ENCODE assay signal across 16 cellular contexts in the genomic region with DNA sequence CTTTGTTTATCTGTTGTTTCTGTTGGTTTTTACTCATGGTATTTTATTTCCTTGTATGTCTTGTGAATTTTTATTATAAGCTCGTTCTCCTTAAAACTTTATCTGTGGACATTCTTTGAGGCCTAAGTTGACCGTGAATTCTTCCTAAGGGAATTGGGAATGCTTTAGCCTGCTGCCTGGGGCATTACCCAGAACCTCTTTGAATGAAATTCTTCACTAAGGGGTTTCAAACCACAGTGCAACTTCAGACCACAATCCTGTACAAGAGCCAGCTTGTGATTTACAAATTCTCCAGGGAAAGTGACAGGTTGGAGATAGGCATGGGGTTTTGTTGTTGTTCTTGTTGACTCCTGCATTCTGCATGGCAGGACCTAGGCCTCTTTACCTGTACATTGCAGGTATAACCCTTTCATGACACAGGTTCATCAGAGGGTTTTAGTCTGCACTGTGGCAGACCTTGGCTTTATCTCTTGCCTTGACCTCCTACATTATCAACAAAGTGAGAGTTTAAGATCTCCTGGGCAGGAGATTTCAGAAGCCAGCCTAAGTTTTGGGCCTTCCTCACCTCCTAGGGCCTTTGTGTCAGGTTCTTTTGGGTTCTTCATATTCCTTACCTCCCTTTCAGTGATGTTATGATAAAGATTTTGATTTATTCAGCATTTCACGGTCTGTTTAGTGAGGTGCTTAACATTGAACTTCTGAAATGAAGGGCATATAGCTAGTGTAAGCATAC.
A peak's percentile ranks its signal among the peaks of the same experiment; 100 is the strongest.
DNase-seq lines count a peak whose midpoint lies in the region; FAIRE-seq and TF ChIP-seq lines count a peak whose summit lies in the region.
"Had no signal": no experiment of that assay in that cellular context is flagged by ENCODE, and none has a peak within 500 bp of the region (broad histone marks: within the 10 kb centered on the region; RNA-seq: fewer than 3 reads in every experiment).

No MANE protein-coding gene starts in this region.

- no peak for TF ChIP-seq CTCF in 22Rv1 (IDR thresholded peaks at IDR 0.05)

- H3K4me3 ChIP-seq in H7 (ENCODE audit: insufficient read depth, low read depth, low read length), result no peak overlapping the region

- TF ChIP-seq POLR2A in GM12892 (IDR thresholded peaks at IDR 0.05; ENCODE audit: low read depth, low read length), result no peak

- peak overlapping the region; percentile 17; the same call in 1 of the 2 replicates for H3K27ac ChIP-seq in 22Rv1
- H3K27ac ChIP-seq: C4-2B had no signal

- DNase-seq in M059J (ENCODE audit: low read depth) (peak; percentile 67), amniotic epithelial cell (ENCODE audit: low read depth) (peak; percentile 69), iPS-NIHi7 (ENCODE audit: extremely low spot score) (peak; percentile 3), NCI-H82 (lab: John Stamatoyannopoulos, UW) (no peak), H7 (no peak), GM12892 (ENCODE audit: insufficient read length) (no peak)
- no peak for DNase-seq in activated CD4-positive, alpha-beta T cell treated with anti-CD3 and anti-CD28 coated beads for 48 hours
- DNase-seq: BE2C; CD4-positive, alpha-beta memory T cell; DMS153; DMS79 treated with DMSO at 0.1 percent for 48 hours; GDM1 had no signal

- H3K36me3 ChIP-seq in H7 (replicated peaks; ENCODE audit: control insufficient read depth, insufficient read depth, low read length), result no peaks in the 10 kb centered on the region
- H3K36me3 ChIP-seq: BE2C had no signal

- H3K27me3 ChIP-seq in H7 (ENCODE audit: control insufficient read depth, insufficient read depth, low read length), result no peaks in the 10 kb centered on the region
- H3K27me3 ChIP-seq: BE2C had no signal

- no peak for FAIRE-seq in GM12892 (lab: Jason Lieb, UNC)
- FAIRE-seq: A204.1, GM19239 had no signal

Comparison
In these comparisons a context has a peak if more than half of its experiments do, and no peak if none do; other contexts are left out.
1. DNase-seq: peak in M059J (single experiment), amniotic epithelial cell (single experiment) and iPS-NIHi7 (single experiment); none in NCI-H82 (single experiment), activated CD4-positive, alpha-beta T cell treated with anti-CD3 and anti-CD28 coated beads for 48 hours (single experiment), H7 (single experiment) and GM12892 (single experiment).